In the genomic region with DNA sequence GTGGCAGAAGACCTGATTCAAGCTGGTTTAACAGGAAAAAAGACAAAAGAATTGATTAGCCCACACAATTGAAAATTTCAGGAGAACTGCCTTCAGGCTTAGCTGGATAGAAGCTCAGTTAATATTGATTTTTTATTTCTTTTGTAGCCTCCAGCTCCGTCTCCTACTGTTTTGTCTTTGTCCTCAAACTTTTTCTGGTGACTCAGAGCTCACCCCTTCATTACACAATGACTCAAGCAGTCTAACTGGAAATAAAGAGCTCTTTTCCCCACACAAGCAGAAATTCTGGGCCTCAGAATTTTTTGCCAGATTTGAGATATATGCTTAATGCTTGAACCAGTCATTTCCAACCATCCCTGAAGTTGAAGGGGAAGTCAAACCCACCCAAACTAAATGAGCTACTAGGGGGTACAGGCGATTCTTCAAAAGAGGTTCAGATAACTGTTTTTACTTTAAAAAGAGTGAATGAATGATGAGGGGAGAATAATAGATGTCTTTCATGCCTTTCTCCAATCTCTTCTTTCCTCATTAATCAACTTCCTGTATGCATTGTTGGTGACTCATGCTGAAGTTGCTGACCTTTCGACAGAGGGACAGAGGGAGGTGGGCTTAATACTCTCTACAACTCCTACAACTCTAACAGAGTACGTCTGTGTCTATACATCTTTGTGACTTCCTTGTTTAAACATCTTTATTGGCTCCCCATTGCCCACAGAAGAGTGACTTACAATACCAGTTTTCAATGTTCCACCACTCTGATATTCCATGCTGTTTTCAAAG, we compare ENCODE assay signal across 15 cellular contexts. TPM values are rescaled to one million over a fixed set of nuclear protein-coding genes. Genes with fewer than 3 reads are reported as not detected.
DNase-seq lines count a peak whose midpoint lies in the region; ATAC-seq, FAIRE-seq and TF ChIP-seq lines count a peak whose summit lies in the region.
"Had no signal": no experiment of that assay in that cellular context is flagged by ENCODE, and none has a peak within 500 bp of the region (broad histone marks: within the 10 kb centered on the region; RNA-seq: fewer than 3 reads in every experiment).

No MANE protein-coding gene starts in this region.

- peak overlapping the region; percentile 9; the same call in 1 of the 2 replicates for H3K4me2 ChIP-seq in HepG2 (ENCODE audit: low read depth, low read length)

- intact Hi-C loops in HepG2 (cut with micrococcal nuclease; ENCODE audit: unreplicated experiment) (no loop called here), right lobe of liver (cut with DNase I) (no loop called here)

- H3K4me3 ChIP-seq in HepG2 (replicated peaks in 1 of 3; ENCODE audit: insufficient read depth in 1 of 3, low read depth in 2 of 3, low read length in 3 of 3): no peak overlapping the region
- no peak overlapping the region for H3K4me3 ChIP-seq in right lobe of liver
- H3K4me3 ChIP-seq in adipocyte (ENCODE audit: low read length): no peak overlapping the region
- H3K4me3 ChIP-seq: mucosa of descending colon, tibial artery had no signal

- no peaks in the 10 kb centered on the region for H4K20me1 ChIP-seq in HepG2 (ENCODE audit: insufficient read depth, low read length)

- in situ Hi-C loops in HepG2 (cut with HindIII; ENCODE audit: extremely low pct_ligation_motif_present, low pct_unique_long_range_greater_than_20kb): no loop called here

- POLR2A ChIA-PET in HepG2 (lab: Yijun Ruan, JAX): interaction anchor here (0.5 kb wide), 1 partner anchor 35 kb away, joined by 3 read pairs; no protein-coding TSS in a partner anchor

- BruUV-seq in HepG2 (replicated peaks; lab: Mats Ljungman, UMichigan): no TSS peak

- no peak for TF ChIP-seq RAD21 in HepG2 (CRISPR knock-in tag; IDR thresholded peaks at IDR 0.05)

- H3K9me3 ChIP-seq in HepG2 (ENCODE audit: low read length) (peaks cover 14% of the 10 kb centered on the region), right lobe of liver (no peaks in the 10 kb centered on the region), adipocyte (ENCODE audit: control insufficient read depth, low read length) (peaks cover 17% of the 10 kb centered on the region)

- no peaks in the 10 kb centered on the region for H3K27me3 ChIP-seq in HepG2 (ENCODE audit: control insufficient read depth in 1 of 2, insufficient read depth in 2 of 2, low read length in 2 of 2)
- H3K27me3 ChIP-seq in right lobe of liver: no peaks in the 10 kb centered on the region
- no peaks in the 10 kb centered on the region for H3K27me3 ChIP-seq in adipocyte (replicated peaks; ENCODE audit: control insufficient read depth, insufficient read depth, low read length)
- H3K27me3 ChIP-seq: tibial artery had no signal

- TF ChIP-seq POLR2A in HepG2 (IDR thresholded peaks at IDR 0.05; ENCODE audit: insufficient read depth in 1 of 2, low read depth in 2 of 2, low read length in 2 of 2): no peak
- no peak for TF ChIP-seq POLR2A in right lobe of liver (IDR thresholded peaks at IDR 0.05)

- no peak overlapping the region for H2AFZ ChIP-seq in HepG2 (ENCODE audit: low read length)

- H3K9ac ChIP-seq in HepG2 (ENCODE audit: insufficient read depth, low read depth, low read length) (no peak overlapping the region), adipocyte (ENCODE audit: low read length) (no peak overlapping the region)

- no peak for FAIRE-seq in HepG2 (lab: Jason Lieb, UNC)
- no peak for FAIRE-seq in urothelium cell line (lab: Jason Lieb, UNC)

- peaks cover 22% of the 10 kb centered on the region for H3K4me1 ChIP-seq in HepG2 (ENCODE audit: insufficient read depth, low read length)
- no peaks in the 10 kb centered on the region for H3K4me1 ChIP-seq in right lobe of liver
- peaks cover 11% of the 10 kb centered on the region for H3K4me1 ChIP-seq in adipocyte (ENCODE audit: control insufficient read depth, insufficient read depth, low read length)
- H3K4me1 ChIP-seq: tibial artery had no signal

- H3K79me2 ChIP-seq in HepG2 (ENCODE audit: insufficient read depth, low read length): no peaks in the 10 kb centered on the region

- DNase-seq in HepG2 (ENCODE audit: low spot score) (peak; percentile 83), right lobe of liver (no peak), adipocyte (ENCODE audit: low read depth) (peak; percentile 27), foreskin melanocyte (peak; percentile 94), urothelium cell line (ENCODE audit: low spot score) (peak; percentile 51)
- no peak for DNase-seq in stimulated activated naive CD4-positive, alpha-beta T cell (lab: John Stamatoyannopoulos, UW)
- DNase-seq: activated CD8-positive, alpha-beta T cell treated with anti-CD3 and anti-CD28 coated beads, Interleukin-2, amount 10 ng/mL, durations not matched to agents 7 days and 5 days; activated naive CD4-positive, alpha-beta T cell treated with Interleukin-2 at 50 U/mL for 16 hours; GDM1; mucosa of descending colon; NCI-H2029 treated with DMSO at 0.1 percent for 48 hours; tibial artery had no signal

- peak overlapping the region; percentile 8 for H3K27ac ChIP-seq in HepG2 (ENCODE audit: extremely low read length, insufficient read depth, low read length)
- H3K27ac ChIP-seq in right lobe of liver: no peak overlapping the region
- H3K27ac ChIP-seq: tibial artery had no signal

- ATAC-seq in HepG2 (peak; percentile 70), right lobe of liver (no peak), GM18519 (IDR thresholded peaks at IDR 0.05; ENCODE audit: low FRiP score, unreplicated experiment) (no peak), HG03439 (IDR thresholded peaks at IDR 0.05; ENCODE audit: unreplicated experiment) (no peak)
- ATAC-seq: activated CD8-positive, alpha-beta T cell treated with anti-CD3 and anti-CD28 coated beads, Interleukin-2, amount 10 ng/mL, durations not matched to agents 7 days and 5 days; mucosa of descending colon; sciatic nerve had no signal

- TF ChIP-seq EP300 in HepG2 (IDR thresholded peaks at IDR 0.05; ENCODE audit: low read depth in 2 of 2, low read length in 2 of 2): no peak
- peak; percentile 13; the same call in 1 of the 2 replicates for TF ChIP-seq EP300 in HepG2 (CRISPR knock-in tag; IDR thresholded peaks at IDR 0.05; ENCODE audit: borderline replicate concordance)

- no peak for TF ChIP-seq CTCF in HepG2 (CRISPR knock-in tag; IDR thresholded peaks at IDR 0.05)
- no peak for TF ChIP-seq CTCF in right lobe of liver (IDR thresholded peaks at IDR 0.05)

- WGBS in HepG2 (ENCODE audit: low lambda C conversion rate): 2% methylated on average over 4 of the region's 4 CpGs
- WGBS in right lobe of liver (ENCODE audit: insufficient coverage, low coverage, low lambda C conversion rate, missing lambda C conversion rate): 60% methylated on average over 4 of the region's 4 CpGs

- CTCF ChIA-PET in HepG2 (lab: Yijun Ruan, JAX; ENCODE audit: low intra/inter-chr PET ratio, low total read pairs): no interaction called here

- H3K36me3 ChIP-seq in HepG2 (replicated peaks in 1 of 2; ENCODE audit: control insufficient read depth in 1 of 2, insufficient read depth in 2 of 2, low read length in 2 of 2) (no peaks in the 10 kb centered on the region), right lobe of liver (no peaks in the 10 kb centered on the region), adipocyte (ENCODE audit: control insufficient read depth, insufficient read depth, low read length, severe bottlenecking) (no peaks in the 10 kb centered on the region)
- H3K36me3 ChIP-seq: tibial artery had no signal

TF ChIP-seq in HepG2, 621 proteins besides CTCF, POLR2A, EP300 and RAD21 (continues in another document):
- peak; percentile 46; the same call in 1 of the 2 replicates for TF ChIP-seq SP5 (CRISPR knock-in tag; IDR thresholded peaks at IDR 0.05; ENCODE audit: borderline replicate concordance, low read depth)
- peak; percentile 63; the same call in 1 of the 2 replicates for TF ChIP-seq ELF3 (CRISPR knock-in tag; IDR thresholded peaks at IDR 0.05)

RNA-seq across cellular contexts. Expression of gene ACP6, which starts 6.2 kb away (rescaled TPM):
- total RNA-seq in HepG2 (2016; rRNA removed; fragmentation: Illumina TruSeq; extraction: Trizol): 17.7 and 18.1 TPM in 2 replicates
- 9.9 and 12.2 TPM in 2 replicates for total RNA-seq in HepG2 (2016; cell fraction: cytosol; rRNA removed; fragmentation: Illumina TruSeq; extraction: Trizol; ENCODE audit: low read depth)
- 21.9 and 22.7 TPM in 2 replicates for total RNA-seq in HepG2 (2016; cell fraction: insoluble cytoplasmic fraction; rRNA removed; fragmentation: Illumina TruSeq; extraction: Trizol)
- 14.1 and 17.2 TPM in 2 replicates for total RNA-seq in HepG2 (2016; cell fraction: membrane; rRNA removed; fragmentation: Illumina TruSeq; extraction: Trizol)
- total RNA-seq in HepG2 (2016; cell fraction: nucleus; rRNA removed; fragmentation: Illumina TruSeq; extraction: Trizol): 18.7 and 19.6 TPM in 2 replicates
- 33.7 and 34.1 TPM in 2 replicates for polyA plus RNA-seq in HepG2 (2011; rRNA removed)
- polyA plus RNA-seq in HepG2 (2011; cell fraction: cytosol; rRNA removed): 11.9 and 17.2 TPM in 2 replicates
- 75.7 and 80.3 TPM in 2 replicates for polyA plus RNA-seq in HepG2 (2011; cell fraction: nucleus; rRNA removed)
- polyA plus RNA-seq in HepG2 (2012): 23.3 and 33.1 TPM in 2 replicates
- polyA plus RNA-seq in HepG2 (2016; cell fraction: cytosol; fragmentation: Illumina TruSeq; extraction: Trizol; ENCODE audit: low read depth): 8.6 and 11.3 TPM in 2 replicates
- 24.4 and 27.9 TPM in 2 replicates for polyA plus RNA-seq in HepG2 (2016; cell fraction: insoluble cytoplasmic fraction; fragmentation: Illumina TruSeq; extraction: Trizol; ENCODE audit: low read depth)
- polyA plus RNA-seq in HepG2 (2016; cell fraction: membrane; fragmentation: Illumina TruSeq; extraction: Trizol; ENCODE audit: low read depth): 14.1 and 17.3 TPM in 2 replicates
- polyA plus RNA-seq in HepG2 (2016; cell fraction: nucleus; fragmentation: Illumina TruSeq; extraction: Trizol; ENCODE audit: insufficient read depth, low read depth): 43.4 and 47.0 TPM in 2 replicates
- polyA minus RNA-seq in HepG2 (2011; rRNA and poly(A)+ RNA removed; ENCODE audit: low replicate concordance): 16.0 and 26.3 TPM in 2 replicates
- polyA minus RNA-seq in HepG2 (2011; cell fraction: cytosol; rRNA and poly(A)+ RNA removed): 7.3 and 10.7 TPM in 2 replicates
- polyA minus RNA-seq in HepG2 (2011; cell fraction: nucleus; rRNA and poly(A)+ RNA removed): 43.9 and 53.2 TPM in 2 replicates
- total RNA-seq in right lobe of liver: 10 to 100 TPM in 4 of 6 experiments, 1 to 10 TPM in 2; 6.8 to 17.7 (median 11.9) TPM

Comparison
In these comparisons a context has a peak if more than half of its experiments do, and no peak if none do; other contexts are left out.
1. DNase-seq: peak in HepG2 (single experiment), adipocyte (single experiment), foreskin melanocyte (single experiment) and urothelium cell line (single experiment); none in right lobe of liver (0 of 3) and stimulated activated naive CD4-positive, alpha-beta T cell (0 of 6).